In the genomic region with DNA sequence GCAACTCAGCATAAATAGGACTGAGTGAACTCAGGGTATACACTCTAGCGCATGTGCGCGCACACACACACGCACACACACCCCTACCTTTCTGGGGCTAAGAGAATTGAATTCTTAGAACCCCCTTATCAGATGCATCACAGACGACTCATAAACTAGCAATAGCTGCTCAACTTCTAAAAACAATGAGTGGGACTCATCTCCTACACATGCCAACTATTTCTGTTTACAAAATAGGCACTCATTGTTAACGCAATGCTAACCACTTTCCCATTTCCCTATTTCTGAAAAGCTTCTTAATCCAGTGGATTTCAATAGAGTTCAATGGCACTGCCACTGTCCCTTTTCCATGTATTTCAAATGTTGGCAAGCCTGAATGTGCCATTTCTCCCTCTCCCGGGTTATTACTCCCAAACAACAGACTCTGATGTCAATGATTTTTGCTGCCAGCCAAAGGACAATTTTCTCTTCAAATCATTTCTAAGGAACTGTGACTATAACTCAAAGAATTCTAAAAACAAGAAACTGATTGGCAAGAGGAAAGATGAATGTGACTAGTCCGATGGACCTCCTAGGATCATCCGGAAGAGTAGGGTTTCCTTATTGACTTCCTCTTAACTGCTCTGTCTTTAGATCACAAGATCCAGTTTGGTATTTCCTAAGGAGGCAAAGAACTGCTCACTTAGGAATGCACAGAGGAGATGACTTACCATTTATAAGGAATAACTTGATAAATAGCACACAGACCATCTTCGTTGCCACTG, we compare ENCODE assay signal across 8 cellular contexts. TPM values are rescaled to one million over a fixed set of nuclear protein-coding genes. Genes with fewer than 3 reads are reported as not detected.
DNase-seq lines count a peak whose midpoint lies in the region; ATAC-seq lines count a peak whose summit lies in the region.

No MANE protein-coding gene starts in this region.

- no peaks in the 10 kb centered on the region for H3K36me3 ChIP-seq in aorta (ENCODE audit: control insufficient read depth in 1 of 2, insufficient read depth in 2 of 2, low read length in 1 of 2)

- no peak overlapping the region for H3K27ac ChIP-seq in aorta (ENCODE audit: low read depth in 1 of 2, low read length in 2 of 2)

- DNase-seq in AG20443 (ENCODE audit: low spot score), result peak; percentile 68
- peak; percentile 90 for DNase-seq in MV-4-11 (lab: John Stamatoyannopoulos, UW)
- peak; percentile 66 for DNase-seq in activated T-cell treated with anti-CD3 and anti-CD28 coated beads, Interleukin-2, amount 50 U/mL, for 24 hours
- DNase-seq in fibroblast of the conjunctiva (ENCODE audit: low read depth), result peak; percentile 58
- peak; percentile 65 for DNase-seq in stimulated activated CD4-positive, alpha-beta T cell treated with anti-CD3 and anti-CD28 coated beads, Interleukin-4, amount 100 ng/mL, for 1 hour
- DNase-seq in aorta, result no peak

- H3K4me3 Mint-ChIP-seq in activated T-cell treated with anti-CD3 and anti-CD28 coated beads, Interleukin-2, amount 50 U/mL, for 24 hours, result peak overlapping the region; percentile 67

- no peak overlapping the region for H3K4me3 ChIP-seq in aorta (ENCODE audit: low read length in 2 of 2)

- peaks cover 0 to 3% of the 10 kb centered on the region in 2 donors for H3K4me1 ChIP-seq in aorta (ENCODE audit: control insufficient read depth in 1 of 2, insufficient read depth in 2 of 2, low read length in 2 of 2)

- no peaks in the 10 kb centered on the region for H3K9me3 ChIP-seq in aorta (ENCODE audit: control insufficient read depth, low read length)

- peak overlapping the region; percentile 92 for H3K27ac Mint-ChIP-seq in activated T-cell treated with anti-CD3 and anti-CD28 coated beads, Interleukin-2, amount 50 U/mL, for 24 hours

- no peaks in the 10 kb centered on the region for H3K27me3 ChIP-seq in aorta (ENCODE audit: control insufficient read depth in 1 of 2, insufficient read depth in 2 of 2, low read length in 1 of 2)

- H3K9me3 Mint-ChIP-seq in activated T-cell treated with anti-CD3 and anti-CD28 coated beads, Interleukin-2, amount 50 U/mL, for 24 hours, result no peaks in the 10 kb centered on the region

- no peak for ATAC-seq in GM21447 (IDR thresholded peaks at IDR 0.05; ENCODE audit: unreplicated experiment)
- no peak for ATAC-seq in GM18873 (IDR thresholded peaks at IDR 0.05; ENCODE audit: low FRiP score, unreplicated experiment)
- no peak for ATAC-seq in aorta (ENCODE audit: low FRiP score)

- 76 to 88% methylated on average over 10 of the region's 10 CpGs for WGBS in aorta, 2 donors

- intact Hi-C loops in aorta (cut with DNase I), result loop anchor here (5.0 kb wide), 2 partner anchors 42 to 47 kb away; partner anchors contain the start of gene SLC38A1 (in 1 of the 2)

- peaks cover 96% of the 10 kb centered on the region for H3K36me3 Mint-ChIP-seq in activated T-cell treated with anti-CD3 and anti-CD28 coated beads, Interleukin-2, amount 50 U/mL, for 24 hours (ENCODE audit: low read depth)

- H3K4me1 Mint-ChIP-seq in activated T-cell treated with anti-CD3 and anti-CD28 coated beads, Interleukin-2, amount 50 U/mL, for 24 hours (ENCODE audit: low read depth), result peaks cover 97% of the 10 kb centered on the region

- no peaks in the 10 kb centered on the region for H3K27me3 Mint-ChIP-seq in activated T-cell treated with anti-CD3 and anti-CD28 coated beads, Interleukin-2, amount 50 U/mL, for 24 hours

RNA-seq across cellular contexts. Expression of gene SLC38A1, which starts 48.8 kb away (rescaled TPM):
- total RNA-seq in aorta, result 10 to 100 TPM; 30.8 to 66.2 TPM
- 1 to 10 TPM; 4.2 to 4.5 TPM for polyA plus RNA-seq in aorta

Comparison
In these comparisons a context has a peak if more than half of its experiments do, and no peak if none do; other contexts are left out.
1. DNase-seq: peak in AG20443 (single experiment), MV-4-11 (single experiment), activated T-cell treated with anti-CD3 and anti-CD28 coated beads, Interleukin-2, amount 50 U/mL, for 24 hours (single experiment), fibroblast of the conjunctiva (single experiment) and stimulated activated CD4-positive, alpha-beta T cell treated with anti-CD3 and anti-CD28 coated beads, Interleukin-4, amount 100 ng/mL, for 1 hour (single experiment); none in aorta (0 of 2).